Comparison of ENCODE assay signal across 9 cellular contexts in genomic region chr2:128727914-128728313, GRCh38.
A peak's percentile ranks its signal among the peaks of the same experiment; 100 is the strongest.
DNase-seq lines count a peak whose midpoint lies in the region; ATAC-seq and TF ChIP-seq lines count a peak whose summit lies in the region.
"Had no signal": no experiment of that assay in that cellular context is flagged by ENCODE, and none has a peak within 500 bp of the region (broad histone marks: within the 10 kb centered on the region; RNA-seq: fewer than 3 reads in every experiment).

No MANE protein-coding gene starts in this region.

- H3K27ac ChIP-seq in CD8-positive, alpha-beta T cell (ENCODE audit: low read depth, low read length): no peak overlapping the region

- no peak for ATAC-seq in CD8-positive, alpha-beta T cell
- ATAC-seq in GM19397 (IDR thresholded peaks at IDR 0.05; ENCODE audit: unreplicated experiment): no peak

- TF ChIP-seq CTCF in HFF-Myc (IDR thresholded peaks at IDR 0.05; ENCODE audit: low read depth, low read length, missing control alignments) (no peak), NB4 (IDR thresholded peaks at IDR 0.05; ENCODE audit: low read depth, low read length) (no peak), foreskin fibroblast (IDR thresholded peaks at IDR 0.05; ENCODE audit: low read depth, low read length) (no peak), BE2C (IDR thresholded peaks at IDR 0.05; ENCODE audit: low read depth, low read length) (no peak)
- no peak for TF ChIP-seq CTCF in CD8-positive, alpha-beta T cell (IDR thresholded peaks at IDR 0.05)

- no peaks in the 10 kb centered on the region for H3K9me3 ChIP-seq in BE2C
- no peaks in the 10 kb centered on the region for H3K9me3 ChIP-seq in CD8-positive, alpha-beta T cell (ENCODE audit: low read length)

- DNase-seq in EH (ENCODE audit: low read depth) (peak; percentile 84), HFF-Myc (ENCODE audit: extremely low read depth, low read depth) (peak; percentile 7), NB4 (ENCODE audit: low read depth) (peak; percentile 96), foreskin fibroblast (peak; percentile 61 to 82), SW 1271 (lab: John Stamatoyannopoulos, UW) (no peak), BE2C (no peak)
- DNase-seq in CD8-positive, alpha-beta T cell: no peak
- DNase-seq: activated CD4-positive, alpha-beta T cell treated with anti-CD3 and anti-CD28 coated beads for 1 hour had no signal

- no peak overlapping the region for H3K4me3 Mint-ChIP-seq in CD8-positive, alpha-beta T cell

- peaks cover 2% of the 10 kb centered on the region for H3K27me3 Mint-ChIP-seq in CD8-positive, alpha-beta T cell (ENCODE audit: low read depth)

- no peaks in the 10 kb centered on the region for H3K4me1 ChIP-seq in BE2C
- no peaks in the 10 kb centered on the region for H3K4me1 ChIP-seq in CD8-positive, alpha-beta T cell (ENCODE audit: insufficient read depth, low read length)

- intact Hi-C loops in CD8-positive, alpha-beta T cell (cut with DNase I, micrococcal nuclease): no loop called here

- H3K9me3 Mint-ChIP-seq in CD8-positive, alpha-beta T cell: peaks cover 4% of the 10 kb centered on the region

- H3K36me3 ChIP-seq in BE2C: no peaks in the 10 kb centered on the region
- no peaks in the 10 kb centered on the region for H3K36me3 ChIP-seq in CD8-positive, alpha-beta T cell (ENCODE audit: insufficient read depth, low read length)

- H3K27ac Mint-ChIP-seq in CD8-positive, alpha-beta T cell: no peak overlapping the region

- no peaks in the 10 kb centered on the region for H3K4me1 Mint-ChIP-seq in CD8-positive, alpha-beta T cell (ENCODE audit: low read depth)

- TF ChIP-seq POLR2A in NB4 (IDR thresholded peaks at IDR 0.05; ENCODE audit: extremely low read depth, insufficient read length): no peak

- POLR2A ChIA-PET in CD8-positive, alpha-beta T cell (lab: Charles Lee): no interaction called here

- CTCF ChIA-PET in CD8-positive, alpha-beta T cell (lab: Charles Lee): no interaction called here

- no peaks in the 10 kb centered on the region for H3K36me3 Mint-ChIP-seq in CD8-positive, alpha-beta T cell

- no peaks in the 10 kb centered on the region for H3K27me3 ChIP-seq in BE2C
- no peaks in the 10 kb centered on the region for H3K27me3 ChIP-seq in CD8-positive, alpha-beta T cell (ENCODE audit: insufficient read depth, low read length)

- no peak overlapping the region for H3K4me3 ChIP-seq in HFF-Myc (replicated peaks; ENCODE audit: low read depth, low read length)
- no peak overlapping the region for H3K4me3 ChIP-seq in NB4 (ENCODE audit: low read depth, low read length)
- no peak overlapping the region for H3K4me3 ChIP-seq in foreskin fibroblast (ENCODE audit: low read depth in 1 of 2, low read length in 2 of 2)
- no peak overlapping the region for H3K4me3 ChIP-seq in BE2C (ENCODE audit: low read depth, low read length)
- no peak overlapping the region for H3K4me3 ChIP-seq in CD8-positive, alpha-beta T cell (ENCODE audit: low read depth, low read length)

Comparison
In these comparisons a context has a peak if more than half of its experiments do, and no peak if none do; other contexts are left out.
1. DNase-seq: peak in EH (single experiment), HFF-Myc (single experiment), NB4 (single experiment) and foreskin fibroblast (2 of 2); none in SW 1271 (0 of 2), BE2C (single experiment) and CD8-positive, alpha-beta T cell (0 of 7).